ENCODE assay signal across 1 cellular context in genomic region chr2:109914552-109914951, GRCh38. TPM values are rescaled to one million over a fixed set of nuclear protein-coding genes. Genes with fewer than 3 reads are reported as not detected.
"Had no signal": no experiment of that assay in that cellular context is flagged by ENCODE, and none has a peak within 500 bp of the region (broad histone marks: within the 10 kb centered on the region; RNA-seq: fewer than 3 reads in every experiment).

No MANE protein-coding gene starts in this region.

RNA-seq across cellular contexts. Expression of gene LIMS3, which starts 16.1 kb away (rescaled TPM):
- total RNA-seq: renal cortical epithelial cell had no signal
